In genomic region chr1:201885531-201886075, GRCh38 we compare ENCODE assay signal across 1 cellular context.
TF ChIP-seq lines count a peak whose summit lies in the region.

No MANE protein-coding gene starts in this region.

TF ChIP-seq in GM23338, 12 proteins besides CTCF, POLR2A, EP300 and RAD21 (continued from another document):
- no peak for TF ChIP-seq ETS1 (IDR thresholded peaks at IDR 0.05)
- TF ChIP-seq ZNF462 (CRISPR knock-in tag; IDR thresholded peaks at IDR 0.05): no peak
